In the genomic region with DNA sequence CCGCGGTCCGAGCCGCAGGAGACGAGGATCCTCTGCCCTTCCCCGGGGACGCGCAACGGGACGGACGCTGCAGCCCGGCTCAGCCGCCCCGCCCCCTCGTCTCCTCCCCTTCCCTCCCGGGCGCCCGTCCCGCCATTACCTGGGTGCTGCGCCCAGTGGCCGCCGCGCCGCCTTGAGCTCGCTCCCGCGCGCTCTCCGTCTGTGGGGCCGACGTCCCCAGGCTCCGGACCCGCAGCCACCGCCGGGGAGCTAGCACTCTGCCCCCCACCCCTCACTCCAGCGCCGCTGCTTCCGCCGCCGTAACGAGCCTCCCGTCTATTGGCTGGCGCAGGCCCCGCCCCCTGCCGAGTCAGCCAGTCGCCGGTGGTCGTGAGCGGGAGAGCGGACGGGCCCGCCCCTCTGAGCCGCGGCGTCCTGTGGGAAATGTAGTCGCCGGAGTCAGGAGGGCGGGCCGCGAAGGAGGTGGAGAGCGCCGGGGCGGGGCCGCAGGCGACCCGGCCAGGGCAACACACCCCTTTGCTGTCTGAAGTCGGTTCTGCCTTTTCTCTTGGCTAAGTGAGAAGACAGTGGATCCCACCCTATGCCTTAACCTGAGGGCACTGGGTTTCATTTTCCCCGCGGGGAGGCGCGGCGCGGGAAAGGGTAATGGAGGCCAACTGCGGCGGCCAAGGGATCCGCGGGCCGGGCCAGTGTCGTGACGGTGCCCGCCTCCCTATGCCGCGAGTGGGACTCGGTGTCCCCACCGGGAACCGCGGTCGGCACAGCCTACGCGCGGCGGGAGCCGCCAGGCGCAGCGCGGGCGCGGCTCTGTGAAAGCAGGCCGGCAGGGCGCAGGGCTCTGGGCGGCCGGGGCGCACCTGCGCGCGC, we compare ENCODE assay signal across 1 cellular context.
TF ChIP-seq lines count a peak whose summit lies in the region.

A gene (minus strand): TSS at position 259 of the 867 bp plus-strand sequence. CDS start 1,767 bp downstream, outside the sequence.

TF ChIP-seq in HepG2, 621 proteins besides CTCF, POLR2A, EP300 and RAD21 (continued from another document and continues in another):
- peak; percentile 85 for TF ChIP-seq ZNF883 (CRISPR knock-in tag; IDR thresholded peaks at IDR 0.05; ENCODE audit: not compliant biosample characterization)
- TF ChIP-seq, protein P1, sequence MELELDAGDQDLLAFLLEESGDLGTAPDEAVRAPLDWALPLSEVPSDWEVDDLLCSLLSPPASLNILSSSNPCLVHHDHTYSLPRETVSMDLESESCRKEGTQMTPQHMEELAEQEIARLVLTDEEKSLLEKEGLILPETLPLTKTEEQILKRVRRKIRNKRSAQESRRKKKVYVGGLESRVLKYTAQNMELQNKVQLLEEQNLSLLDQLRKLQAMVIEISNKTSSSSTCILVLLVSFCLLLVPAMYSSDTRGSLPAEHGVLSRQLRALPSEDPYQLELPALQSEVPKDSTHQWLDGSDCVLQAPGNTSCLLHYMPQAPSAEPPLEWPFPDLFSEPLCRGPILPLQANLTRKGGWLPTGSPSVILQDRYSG (CRISPR knock-in tag; IDR thresholded peaks at IDR 0.05) = no peak
- no peak for TF ChIP-seq STAT5B (CRISPR knock-in tag; IDR thresholded peaks at IDR 0.05)
- TF ChIP-seq MBNL3 (CRISPR knock-in tag; conservative IDR thresholded peaks at IDR 0.05) = no peak
- TF ChIP-seq CAMTA2 (CRISPR knock-in tag; IDR thresholded peaks at IDR 0.05; ENCODE audit: borderline replicate concordance) = peak; percentile 15; the same call in 1 of the 2 replicates
- no peak for TF ChIP-seq ZNF550 (CRISPR knock-in tag; IDR thresholded peaks at IDR 0.05; ENCODE audit: borderline replicate concordance)
- peak; percentile 32; the same call in 1 of the 2 replicates for TF ChIP-seq AKAP8 (CRISPR knock-in tag; IDR thresholded peaks at IDR 0.05)
- peak; percentile 81 for TF ChIP-seq HNRNPK (IDR thresholded peaks at IDR 0.05; ENCODE audit: low read depth, low read length, poor library complexity, severe bottlenecking)
- peak; percentile 59 for TF ChIP-seq IRF2 (CRISPR knock-in tag; IDR thresholded peaks at IDR 0.05)
- peak; percentile 64; the same call in 1 of the 2 replicates for TF ChIP-seq ZNF224 (CRISPR knock-in tag; IDR thresholded peaks at IDR 0.05)
- no peak for TF ChIP-seq THYN1 (CRISPR knock-in tag; IDR thresholded peaks at IDR 0.05; ENCODE audit: borderline replicate concordance, low read depth)
- no peak for TF ChIP-seq ZNF652 (CRISPR knock-in tag; IDR thresholded peaks at IDR 0.05; ENCODE audit: borderline replicate concordance, low read depth)
- TF ChIP-seq ZNF124 (CRISPR knock-in tag; IDR thresholded peaks at IDR 0.05) = peak; percentile 73; the same call in 1 of the 2 replicates
- TF ChIP-seq TMF1 (CRISPR knock-in tag; IDR thresholded peaks at IDR 0.05; ENCODE audit: low read depth) = no peak
- TF ChIP-seq, protein P2, sequence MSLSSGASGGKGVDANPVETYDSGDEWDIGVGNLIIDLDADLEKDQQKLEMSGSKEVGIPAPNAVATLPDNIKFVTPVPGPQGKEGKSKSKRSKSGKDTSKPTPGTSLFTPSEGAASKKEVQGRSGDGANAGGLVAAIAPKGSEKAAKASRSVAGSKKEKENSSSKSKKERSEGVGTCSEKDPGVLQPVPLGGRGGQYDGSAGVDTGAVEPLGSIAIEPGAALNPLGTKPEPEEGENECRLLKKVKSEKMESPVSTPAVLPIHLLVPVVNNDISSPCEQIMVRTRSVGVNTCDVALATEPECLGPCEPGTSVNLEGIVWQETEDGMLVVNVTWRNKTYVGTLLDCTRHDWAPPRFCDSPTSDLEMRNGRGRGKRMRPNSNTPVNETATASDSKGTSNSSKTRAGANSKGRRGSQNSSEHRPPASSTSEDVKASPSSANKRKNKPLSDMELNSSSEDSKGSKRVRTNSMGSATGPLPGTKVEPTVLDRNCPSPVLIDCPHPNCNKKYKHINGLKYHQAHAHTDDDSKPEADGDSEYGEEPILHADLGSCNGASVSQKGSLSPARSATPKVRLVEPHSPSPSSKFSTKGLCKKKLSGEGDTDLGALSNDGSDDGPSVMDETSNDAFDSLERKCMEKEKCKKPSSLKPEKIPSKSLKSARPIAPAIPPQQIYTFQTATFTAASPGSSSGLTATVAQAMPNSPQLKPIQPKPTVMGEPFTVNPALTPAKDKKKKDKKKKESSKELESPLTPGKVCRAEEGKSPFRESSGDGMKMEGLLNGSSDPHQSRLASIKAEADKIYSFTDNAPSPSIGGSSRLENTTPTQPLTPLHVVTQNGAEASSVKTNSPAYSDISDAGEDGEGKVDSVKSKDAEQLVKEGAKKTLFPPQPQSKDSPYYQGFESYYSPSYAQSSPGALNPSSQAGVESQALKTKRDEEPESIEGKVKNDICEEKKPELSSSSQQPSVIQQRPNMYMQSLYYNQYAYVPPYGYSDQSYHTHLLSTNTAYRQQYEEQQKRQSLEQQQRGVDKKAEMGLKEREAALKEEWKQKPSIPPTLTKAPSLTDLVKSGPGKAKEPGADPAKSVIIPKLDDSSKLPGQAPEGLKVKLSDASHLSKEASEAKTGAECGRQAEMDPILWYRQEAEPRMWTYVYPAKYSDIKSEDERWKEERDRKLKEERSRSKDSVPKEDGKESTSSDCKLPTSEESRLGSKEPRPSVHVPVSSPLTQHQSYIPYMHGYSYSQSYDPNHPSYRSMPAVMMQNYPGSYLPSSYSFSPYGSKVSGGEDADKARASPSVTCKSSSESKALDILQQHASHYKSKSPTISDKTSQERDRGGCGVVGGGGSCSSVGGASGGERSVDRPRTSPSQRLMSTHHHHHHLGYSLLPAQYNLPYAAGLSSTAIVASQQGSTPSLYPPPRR (CRISPR knock-in tag; IDR thresholded peaks at IDR 0.05; ENCODE audit: borderline replicate concordance) = peak; percentile 77
- TF ChIP-seq, protein P3, sequence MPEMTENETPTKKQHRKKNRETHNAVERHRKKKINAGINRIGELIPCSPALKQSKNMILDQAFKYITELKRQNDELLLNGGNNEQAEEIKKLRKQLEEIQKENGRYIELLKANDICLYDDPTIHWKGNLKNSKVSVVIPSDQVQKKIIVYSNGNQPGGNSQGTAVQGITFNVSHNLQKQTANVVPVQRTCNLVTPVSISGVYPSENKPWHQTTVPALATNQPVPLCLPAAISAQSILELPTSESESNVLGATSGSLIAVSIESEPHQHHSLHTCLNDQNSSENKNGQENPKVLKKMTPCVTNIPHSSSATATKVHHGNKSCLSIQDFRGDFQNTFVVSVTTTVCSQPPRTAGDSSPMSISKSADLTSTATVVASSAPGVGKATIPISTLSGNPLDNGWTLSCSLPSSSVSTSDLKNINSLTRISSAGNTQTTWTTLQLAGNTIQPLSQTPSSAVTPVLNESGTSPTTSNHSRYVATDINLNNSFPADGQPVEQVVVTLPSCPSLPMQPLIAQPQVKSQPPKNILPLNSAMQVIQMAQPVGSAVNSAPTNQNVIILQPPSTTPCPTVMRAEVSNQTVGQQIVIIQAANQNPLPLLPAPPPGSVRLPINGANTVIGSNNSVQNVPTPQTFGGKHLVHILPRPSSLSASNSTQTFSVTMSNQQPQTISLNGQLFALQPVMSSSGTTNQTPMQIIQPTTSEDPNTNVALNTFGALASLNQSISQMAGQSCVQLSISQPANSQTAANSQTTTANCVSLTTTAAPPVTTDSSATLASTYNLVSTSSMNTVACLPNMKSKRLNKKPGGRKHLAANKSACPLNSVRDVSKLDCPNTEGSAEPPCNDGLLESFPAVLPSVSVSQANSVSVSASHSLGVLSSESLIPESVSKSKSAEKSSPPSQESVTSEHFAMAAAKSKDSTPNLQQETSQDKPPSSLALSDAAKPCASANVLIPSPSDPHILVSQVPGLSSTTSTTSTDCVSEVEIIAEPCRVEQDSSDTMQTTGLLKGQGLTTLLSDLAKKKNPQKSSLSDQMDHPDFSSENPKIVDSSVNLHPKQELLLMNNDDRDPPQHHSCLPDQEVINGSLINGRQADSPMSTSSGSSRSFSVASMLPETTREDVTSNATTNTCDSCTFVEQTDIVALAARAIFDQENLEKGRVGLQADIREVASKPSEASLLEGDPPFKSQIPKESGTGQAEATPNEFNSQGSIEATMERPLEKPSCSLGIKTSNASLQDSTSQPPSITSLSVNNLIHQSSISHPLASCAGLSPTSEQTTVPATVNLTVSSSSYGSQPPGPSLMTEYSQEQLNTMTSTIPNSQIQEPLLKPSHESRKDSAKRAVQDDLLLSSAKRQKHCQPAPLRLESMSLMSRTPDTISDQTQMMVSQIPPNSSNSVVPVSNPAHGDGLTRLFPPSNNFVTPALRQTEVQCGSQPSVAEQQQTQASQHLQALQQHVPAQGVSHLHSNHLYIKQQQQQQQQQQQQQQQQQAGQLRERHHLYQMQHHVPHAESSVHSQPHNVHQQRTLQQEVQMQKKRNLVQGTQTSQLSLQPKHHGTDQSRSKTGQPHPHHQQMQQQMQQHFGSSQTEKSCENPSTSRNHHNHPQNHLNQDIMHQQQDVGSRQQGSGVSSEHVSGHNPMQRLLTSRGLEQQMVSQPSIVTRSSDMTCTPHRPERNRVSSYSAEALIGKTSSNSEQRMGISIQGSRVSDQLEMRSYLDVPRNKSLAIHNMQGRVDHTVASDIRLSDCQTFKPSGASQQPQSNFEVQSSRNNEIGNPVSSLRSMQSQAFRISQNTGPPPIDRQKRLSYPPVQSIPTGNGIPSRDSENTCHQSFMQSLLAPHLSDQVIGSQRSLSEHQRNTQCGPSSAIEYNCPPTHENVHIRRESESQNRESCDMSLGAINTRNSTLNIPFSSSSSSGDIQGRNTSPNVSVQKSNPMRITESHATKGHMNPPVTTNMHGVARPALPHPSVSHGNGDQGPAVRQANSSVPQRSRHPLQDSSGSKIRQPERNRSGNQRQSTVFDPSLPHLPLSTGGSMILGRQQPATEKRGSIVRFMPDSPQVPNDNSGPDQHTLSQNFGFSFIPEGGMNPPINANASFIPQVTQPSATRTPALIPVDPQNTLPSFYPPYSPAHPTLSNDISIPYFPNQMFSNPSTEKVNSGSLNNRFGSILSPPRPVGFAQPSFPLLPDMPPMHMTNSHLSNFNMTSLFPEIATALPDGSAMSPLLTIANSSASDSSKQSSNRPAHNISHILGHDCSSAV (CRISPR knock-in tag; IDR thresholded peaks at IDR 0.05; ENCODE audit: borderline replicate concordance) = no peak
- TF ChIP-seq, protein P4, sequence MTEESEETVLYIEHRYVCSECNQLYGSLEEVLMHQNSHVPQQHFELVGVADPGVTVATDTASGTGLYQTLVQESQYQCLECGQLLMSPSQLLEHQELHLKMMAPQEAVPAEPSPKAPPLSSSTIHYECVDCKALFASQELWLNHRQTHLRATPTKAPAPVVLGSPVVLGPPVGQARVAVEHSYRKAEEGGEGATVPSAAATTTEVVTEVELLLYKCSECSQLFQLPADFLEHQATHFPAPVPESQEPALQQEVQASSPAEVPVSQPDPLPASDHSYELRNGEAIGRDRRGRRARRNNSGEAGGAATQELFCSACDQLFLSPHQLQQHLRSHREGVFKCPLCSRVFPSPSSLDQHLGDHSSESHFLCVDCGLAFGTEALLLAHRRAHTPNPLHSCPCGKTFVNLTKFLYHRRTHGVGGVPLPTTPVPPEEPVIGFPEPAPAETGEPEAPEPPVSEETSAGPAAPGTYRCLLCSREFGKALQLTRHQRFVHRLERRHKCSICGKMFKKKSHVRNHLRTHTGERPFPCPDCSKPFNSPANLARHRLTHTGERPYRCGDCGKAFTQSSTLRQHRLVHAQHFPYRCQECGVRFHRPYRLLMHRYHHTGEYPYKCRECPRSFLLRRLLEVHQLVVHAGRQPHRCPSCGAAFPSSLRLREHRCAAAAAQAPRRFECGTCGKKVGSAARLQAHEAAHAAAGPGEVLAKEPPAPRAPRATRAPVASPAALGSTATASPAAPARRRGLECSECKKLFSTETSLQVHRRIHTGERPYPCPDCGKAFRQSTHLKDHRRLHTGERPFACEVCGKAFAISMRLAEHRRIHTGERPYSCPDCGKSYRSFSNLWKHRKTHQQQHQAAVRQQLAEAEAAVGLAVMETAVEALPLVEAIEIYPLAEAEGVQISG (CRISPR knock-in tag; IDR thresholded peaks at IDR 0.05) = peak; percentile 90
- TF ChIP-seq, protein P5, sequence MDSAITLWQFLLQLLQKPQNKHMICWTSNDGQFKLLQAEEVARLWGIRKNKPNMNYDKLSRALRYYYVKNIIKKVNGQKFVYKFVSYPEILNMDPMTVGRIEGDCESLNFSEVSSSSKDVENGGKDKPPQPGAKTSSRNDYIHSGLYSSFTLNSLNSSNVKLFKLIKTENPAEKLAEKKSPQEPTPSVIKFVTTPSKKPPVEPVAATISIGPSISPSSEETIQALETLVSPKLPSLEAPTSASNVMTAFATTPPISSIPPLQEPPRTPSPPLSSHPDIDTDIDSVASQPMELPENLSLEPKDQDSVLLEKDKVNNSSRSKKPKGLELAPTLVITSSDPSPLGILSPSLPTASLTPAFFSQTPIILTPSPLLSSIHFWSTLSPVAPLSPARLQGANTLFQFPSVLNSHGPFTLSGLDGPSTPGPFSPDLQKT (CRISPR knock-in tag; IDR thresholded peaks at IDR 0.05; ENCODE audit: borderline replicate concordance) = no peak
- TF ChIP-seq, protein P6, sequence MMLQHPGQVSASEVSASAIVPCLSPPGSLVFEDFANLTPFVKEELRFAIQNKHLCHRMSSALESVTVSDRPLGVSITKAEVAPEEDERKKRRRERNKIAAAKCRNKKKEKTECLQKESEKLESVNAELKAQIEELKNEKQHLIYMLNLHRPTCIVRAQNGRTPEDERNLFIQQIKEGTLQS (CRISPR knock-in tag; IDR thresholded peaks at IDR 0.05) = 0 out of 2 replicates have a peak, but pooled peaks have one; percentile 9
- TF ChIP-seq, protein P7, sequence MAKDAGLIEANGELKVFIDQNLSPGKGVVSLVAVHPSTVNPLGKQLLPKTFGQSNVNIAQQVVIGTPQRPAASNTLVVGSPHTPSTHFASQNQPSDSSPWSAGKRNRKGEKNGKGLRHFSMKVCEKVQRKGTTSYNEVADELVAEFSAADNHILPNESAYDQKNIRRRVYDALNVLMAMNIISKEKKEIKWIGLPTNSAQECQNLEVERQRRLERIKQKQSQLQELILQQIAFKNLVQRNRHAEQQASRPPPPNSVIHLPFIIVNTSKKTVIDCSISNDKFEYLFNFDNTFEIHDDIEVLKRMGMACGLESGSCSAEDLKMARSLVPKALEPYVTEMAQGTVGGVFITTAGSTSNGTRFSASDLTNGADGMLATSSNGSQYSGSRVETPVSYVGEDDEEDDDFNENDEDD (CRISPR knock-in tag; IDR thresholded peaks at IDR 0.05; ENCODE audit: borderline replicate concordance) = peak; percentile 47
- peak; percentile 61 for TF ChIP-seq SKI (IDR thresholded peaks at IDR 0.05; ENCODE audit: partially characterized antibody)
- TF ChIP-seq, protein P8, sequence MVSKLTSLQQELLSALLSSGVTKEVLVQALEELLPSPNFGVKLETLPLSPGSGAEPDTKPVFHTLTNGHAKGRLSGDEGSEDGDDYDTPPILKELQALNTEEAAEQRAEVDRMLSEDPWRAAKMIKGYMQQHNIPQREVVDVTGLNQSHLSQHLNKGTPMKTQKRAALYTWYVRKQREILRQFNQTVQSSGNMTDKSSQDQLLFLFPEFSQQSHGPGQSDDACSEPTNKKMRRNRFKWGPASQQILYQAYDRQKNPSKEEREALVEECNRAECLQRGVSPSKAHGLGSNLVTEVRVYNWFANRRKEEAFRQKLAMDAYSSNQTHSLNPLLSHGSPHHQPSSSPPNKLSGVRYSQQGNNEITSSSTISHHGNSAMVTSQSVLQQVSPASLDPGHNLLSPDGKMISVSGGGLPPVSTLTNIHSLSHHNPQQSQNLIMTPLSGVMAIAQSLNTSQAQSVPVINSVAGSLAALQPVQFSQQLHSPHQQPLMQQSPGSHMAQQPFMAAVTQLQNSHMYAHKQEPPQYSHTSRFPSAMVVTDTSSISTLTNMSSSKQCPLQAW (CRISPR knock-in tag; IDR thresholded peaks at IDR 0.05) = peak; percentile 90
- 0 out of 2 replicates have a peak, but pooled peaks have one; percentile 25 for TF ChIP-seq ZNF850 (CRISPR knock-in tag; conservative IDR thresholded peaks at IDR 0.05)
- TF ChIP-seq PCBP2 (optimal IDR thresholded peaks at IDR 0.05; ENCODE audit: low read depth, low read length, poor library complexity, severe bottlenecking) = no peak
- TF ChIP-seq YY1 (IDR thresholded peaks at IDR 0.05; ENCODE audit: insufficient read depth, insufficient replicate concordance, low read depth, low read length) = no peak
- peak; percentile 66; the same call in 1 of the 2 replicates for TF ChIP-seq HNRNPUL1 (IDR thresholded peaks at IDR 0.05; ENCODE audit: low read depth, low read length)
- no peak for TF ChIP-seq SNRNP70 (IDR thresholded peaks at IDR 0.05; ENCODE audit: low read depth, low read length)
- TF ChIP-seq NONO (IDR thresholded peaks at IDR 0.05) = no peak
- peak; percentile 44; the same call in 1 of the 2 replicates for TF ChIP-seq NONO (CRISPR knock-in tag; conservative IDR thresholded peaks at IDR 0.05)
